6 cellular contexts compared by ENCODE assay signal in genomic region chr2:146444085-146444484, GRCh38.
"Had no signal": no experiment of that assay in that cellular context is flagged by ENCODE, and none has a peak within 500 bp of the region (broad histone marks: within the 10 kb centered on the region; RNA-seq: fewer than 3 reads in every experiment).

No MANE protein-coding gene starts in this region.

- H3K4me3 ChIP-seq: K562 had no signal

- H3K9ac ChIP-seq: KMS-11 had no signal

- ATAC-seq: K562 had no signal

- DNase-seq: KBM-7, KG1 had no signal

- H3K4me2 ChIP-seq: KMS-11 had no signal

- FAIRE-seq: HTR-8/SVneo, K562 had no signal

- H3K27ac ChIP-seq: HL-60, KMS-11 had no signal
